8 cellular contexts compared by ENCODE assay signal in the genomic region with DNA sequence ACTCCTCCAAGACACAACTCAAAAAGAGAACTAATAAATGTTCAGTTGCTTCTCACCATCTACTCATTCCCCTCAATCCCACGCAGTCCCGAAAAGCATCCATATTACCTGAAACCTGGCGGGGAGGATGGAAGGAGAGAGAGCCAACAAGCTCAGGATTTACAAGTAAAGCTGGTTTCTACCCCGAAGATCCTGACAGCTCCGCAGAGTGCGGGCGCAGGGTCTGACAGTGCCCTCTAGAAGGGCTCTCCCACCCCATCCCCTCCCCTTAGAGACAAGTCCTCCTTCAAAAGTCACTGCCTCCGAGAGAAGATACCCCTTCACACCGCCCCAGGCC. TPM values are rescaled to one million over a fixed set of nuclear protein-coding genes. Genes with fewer than 3 reads are reported as not detected.
DNase-seq lines count a peak whose midpoint lies in the region; ATAC-seq and TF ChIP-seq lines count a peak whose summit lies in the region.

No MANE protein-coding gene starts in this region.

- H3K4me1 Mint-ChIP-seq in CD4-positive, CD25-positive, alpha-beta regulatory T cell, result peaks cover 10 to 60% (median 38%) of the 10 kb centered on the region in 4 donors

- H3K27me3 Mint-ChIP-seq in CD4-positive, CD25-positive, alpha-beta regulatory T cell, result peaks cover 5% of the 10 kb centered on the region

- peak overlapping the region; percentile 98 to 100 (median 100) for H3K4me3 Mint-ChIP-seq in CD4-positive, CD25-positive, alpha-beta regulatory T cell

- peak overlapping the region; percentile 99 for H3K27ac Mint-ChIP-seq in CD4-positive, CD25-positive, alpha-beta regulatory T cell

- no peak for ATAC-seq in CD4-positive, CD25-positive, alpha-beta regulatory T cell (ENCODE audit: low read depth in 2 of 2)
- ATAC-seq in upper lobe of right lung (no peak), GM21367 (IDR thresholded peaks at IDR 0.05; ENCODE audit: unreplicated experiment) (no peak)

- peak in 2 of 3 donors; percentile 20 to 51 for DNase-seq in CD4-positive, CD25-positive, alpha-beta regulatory T cell
- DNase-seq in NAMALWA (ENCODE audit: low spot score), result peak; percentile 60
- DNase-seq in brain microvascular endothelial cell, result no peak
- no peak for DNase-seq in upper lobe of right lung
- DNase-seq in cerebellar nuclear complex (lab: John Stamatoyannopoulos, UW), result no peak
- no peak for DNase-seq in NCI-H2029 treated with DMSO at 0.1 percent for 48 hours (lab: John Stamatoyannopoulos, UW)

- peaks cover 0 to 1% (median 0%) of the 10 kb centered on the region in 7 donors for H3K9me3 Mint-ChIP-seq in CD4-positive, CD25-positive, alpha-beta regulatory T cell

- intact Hi-C loops in upper lobe of right lung (cut with DNase I), result no loop called here

- H3K9me3 ChIP-seq in CD4-positive, CD25-positive, alpha-beta regulatory T cell (ENCODE audit: control insufficient read depth in 2 of 2, low read length in 2 of 2), result no peaks in the 10 kb centered on the region
- no peaks in the 10 kb centered on the region for H3K9me3 ChIP-seq in mesodermal cell (ENCODE audit: control insufficient read depth, low read length)
- H3K9me3 ChIP-seq in upper lobe of right lung, result no peaks in the 10 kb centered on the region

- WGBS in mesodermal cell (ENCODE audit: insufficient coverage in 2 of 2), 2 experiments, result 0% methylated on average over 2 to 4 of the region's 9 CpGs

- in situ Hi-C loops in brain microvascular endothelial cell (cut with HindIII; ENCODE audit: low pct_ligation_motif_present, low sequenced_read_pairs), result no loop called here

- H3K27ac ChIP-seq in CD4-positive, CD25-positive, alpha-beta regulatory T cell (ENCODE audit: insufficient read depth, low read length, poor library complexity, severe bottlenecking), result peak overlapping the region; percentile 97
- H3K27ac ChIP-seq in brain microvascular endothelial cell (peak overlapping the region; percentile 94), mesodermal cell (ENCODE audit: low read depth, low read length, severe bottlenecking) (peak overlapping the region; percentile 97), upper lobe of right lung (peak overlapping the region; percentile 96)

- H3K4me3 ChIP-seq in CD4-positive, CD25-positive, alpha-beta regulatory T cell (ENCODE audit: low read depth, low read length), result peak overlapping the region; percentile 90
- peak overlapping the region; percentile 97 for H3K4me3 ChIP-seq in brain microvascular endothelial cell (ENCODE audit: low read depth, low read length)
- peak overlapping the region; percentile 96 for H3K4me3 ChIP-seq in mesodermal cell (ENCODE audit: extremely low read depth, insufficient read depth, low read length, poor library complexity, severe bottlenecking)
- H3K4me3 ChIP-seq in upper lobe of right lung, result peak overlapping the region; percentile 96

- H3K36me3 Mint-ChIP-seq in CD4-positive, CD25-positive, alpha-beta regulatory T cell, result peaks cover 4% of the 10 kb centered on the region

- TF ChIP-seq CTCF in brain microvascular endothelial cell (IDR thresholded peaks at IDR 0.05; ENCODE audit: low read depth, low read length, missing control alignments), result no peak
- no peak for TF ChIP-seq CTCF in upper lobe of right lung (IDR thresholded peaks at IDR 0.05)

- H3K27me3 ChIP-seq in CD4-positive, CD25-positive, alpha-beta regulatory T cell (ENCODE audit: control insufficient read depth, insufficient read depth, low read length), result no peaks in the 10 kb centered on the region
- no peaks in the 10 kb centered on the region for H3K27me3 ChIP-seq in brain microvascular endothelial cell (replicated peaks)
- H3K27me3 ChIP-seq in upper lobe of right lung, result no peaks in the 10 kb centered on the region

- peaks cover 49% of the 10 kb centered on the region for H3K4me1 ChIP-seq in CD4-positive, CD25-positive, alpha-beta regulatory T cell (ENCODE audit: control insufficient read depth, insufficient read depth, low read length, poor library complexity, severe bottlenecking)
- H3K4me1 ChIP-seq in mesodermal cell (ENCODE audit: control insufficient read depth, insufficient read depth, low read length, poor library complexity, severe bottlenecking) (peaks cover 5% of the 10 kb centered on the region), upper lobe of right lung (peaks cover 45% of the 10 kb centered on the region)

- H3K36me3 ChIP-seq in CD4-positive, CD25-positive, alpha-beta regulatory T cell (ENCODE audit: control insufficient read depth, insufficient read depth, low read length), result no peaks in the 10 kb centered on the region
- peaks cover 3% of the 10 kb centered on the region for H3K36me3 ChIP-seq in brain microvascular endothelial cell (replicated peaks)
- peaks cover 10% of the 10 kb centered on the region for H3K36me3 ChIP-seq in mesodermal cell (ENCODE audit: control insufficient read depth, insufficient read depth, low read length)
- H3K36me3 ChIP-seq in upper lobe of right lung, result no peaks in the 10 kb centered on the region

RNA-seq across cellular contexts. Expression of gene RAB1A, which starts 0.7 kb away (rescaled TPM):
- total RNA-seq in CD4-positive, CD25-positive, alpha-beta regulatory T cell, result 79.3 TPM
- 10 to 100 TPM; 50.4 to 64.7 (median 58.0) TPM for polyA plus RNA-seq in CD4-positive, CD25-positive, alpha-beta regulatory T cell
- 244 TPM for polyA plus RNA-seq in mesodermal cell (2013, experiment 1 of 2)
- polyA plus RNA-seq in mesodermal cell (2013, experiment 2 of 2), result 238 TPM
- 151 TPM for total RNA-seq in upper lobe of right lung

Comparison
In these comparisons a context has a peak if more than half of its experiments do, and no peak if none do; other contexts are left out.
1. DNase-seq: peak in CD4-positive, CD25-positive, alpha-beta regulatory T cell (2 of 3) and NAMALWA (single experiment); none in brain microvascular endothelial cell (single experiment), upper lobe of right lung (single experiment), cerebellar nuclear complex (0 of 2) and NCI-H2029 treated with DMSO at 0.1 percent for 48 hours (single experiment).
2. Peak in every context shown above with its lines, with median percentiles within 50 percentile points of each other: H3K27ac ChIP-seq and H3K4me3 ChIP-seq.